ENCODE assay signal across 27 cellular contexts in genomic region chr9:100227636-100228035, GRCh38.
DNase-seq lines count a peak whose midpoint lies in the region; ATAC-seq, FAIRE-seq and TF ChIP-seq lines count a peak whose summit lies in the region.
"Had no signal": no experiment of that assay in that cellular context is flagged by ENCODE, and none has a peak within 500 bp of the region (broad histone marks: within the 10 kb centered on the region; RNA-seq: fewer than 3 reads in every experiment).

No MANE protein-coding gene starts in this region.

- dilution Hi-C loops in IMR-90 (cut with HindIII; ENCODE audit: low sequenced_read_pairs, unreplicated experiment) = no loop called here

- no peaks in the 10 kb centered on the region for H4K20me1 ChIP-seq in IMR-90 (ENCODE audit: insufficient read depth, low read length)
- no peaks in the 10 kb centered on the region; the same call in 1 of the 2 replicates for H4K20me1 ChIP-seq in HepG2 (ENCODE audit: insufficient read depth, low read length)
- H4K20me1 ChIP-seq: BLaER1 had no signal

- DNase-seq in H54 (ENCODE audit: insufficient read length, low spot score) = no peak
- DNase-seq in IMR-90 = no peak
- DNase-seq in amniotic epithelial cell (ENCODE audit: low read depth) = peak; percentile 31
- DNase-seq in HepG2 (ENCODE audit: low spot score) = no peak
- DNase-seq in vagina (ENCODE audit: extremely low spot score in 2 of 2) = no peak
- no peak for DNase-seq in EL
- DNase-seq in stimulated activated naive CD8-positive, alpha-beta T cell treated with anti-CD3 and anti-CD28 coated beads, Interleukin-15, Interleukin-2, amounts not matched to agents 100 U/mL and 50 U/mL, for 24 hours = no peak
- DNase-seq: 8988T; ACHN; BE2C; C1 segment of cervical spinal cord; CD4-positive, alpha-beta memory T cell; CD4-positive, CD25-positive, alpha-beta regulatory T cell; CD8-positive, alpha-beta memory T cell; COR-L47; DMS 273 treated with DMSO at 0.1 percent for 48 hours; DMS153; DMS53; DMS79; DND-41; GF-D8 had no signal

- no peaks in the 10 kb centered on the region for H3K9me3 ChIP-seq in IMR-90 (ENCODE audit: control insufficient read depth, insufficient read depth, low read length)
- H3K9me3 ChIP-seq in HepG2 (ENCODE audit: low read length) = no peaks in the 10 kb centered on the region
- no peaks in the 10 kb centered on the region for H3K9me3 ChIP-seq in vagina
- H3K9me3 ChIP-seq: BE2C had no signal

- TF ChIP-seq EP300 in HepG2 (IDR thresholded peaks at IDR 0.05; ENCODE audit: low read depth in 2 of 2, low read length in 2 of 2) (no peak), HepG2 (CRISPR knock-in tag; IDR thresholded peaks at IDR 0.05; ENCODE audit: borderline replicate concordance) (no peak)

- no peak overlapping the region for H2AK5ac ChIP-seq in IMR-90 (ENCODE audit: low read depth, low read length)

- no TSS peak for BruUV-seq in IMR-90 (replicated peaks; lab: Mats Ljungman, UMichigan)
- no TSS peak for BruUV-seq in HepG2 (replicated peaks; lab: Mats Ljungman, UMichigan)

- POLR2A ChIA-PET in IMR-90 (lab: Charles Lee; ENCODE audit: unreplicated experiment) = no interaction called here
- POLR2A ChIA-PET in HepG2 (lab: Yijun Ruan, JAX) = no interaction called here

- no peak for TF ChIP-seq POLR2A in H54 (IDR thresholded peaks at IDR 0.05; ENCODE audit: low read depth, low read length)
- no peak for TF ChIP-seq POLR2A in IMR-90 (IDR thresholded peaks at IDR 0.05; ENCODE audit: low read depth, low read length)
- TF ChIP-seq POLR2A in HepG2 (IDR thresholded peaks at IDR 0.05; ENCODE audit: insufficient read depth in 1 of 2, low read depth in 2 of 2, low read length in 2 of 2) = no peak
- no peak for TF ChIP-seq POLR2A in vagina (IDR thresholded peaks at IDR 0.05)

- H3K4me1 ChIP-seq in IMR-90 (ENCODE audit: control insufficient read depth, insufficient read depth, low read length) (no peaks in the 10 kb centered on the region), HepG2 (ENCODE audit: insufficient read depth, low read length) (no peaks in the 10 kb centered on the region; the same call in 1 of the 2 replicates), vagina (no peaks in the 10 kb centered on the region)
- H3K4me1 ChIP-seq: BE2C, BLaER1 had no signal

- no peak overlapping the region for H2AFZ ChIP-seq in IMR-90 (replicated peaks; ENCODE audit: low read length, poor library complexity)
- H2AFZ ChIP-seq in HepG2 (ENCODE audit: low read length) = no peak overlapping the region

- H3K4ac ChIP-seq in IMR-90 (ENCODE audit: low read depth, low read length) = no peak overlapping the region

- FAIRE-seq in H54 (lab: Jason Lieb, UNC) = peak; percentile 78
- FAIRE-seq in HepG2 (lab: Jason Lieb, UNC) = no peak
- FAIRE-seq: A204.1, G401.6, GM12891, GM19239 had no signal

- no peaks in the 10 kb centered on the region for H3K79me1 ChIP-seq in IMR-90 (ENCODE audit: low read depth in 1 of 2, low read length in 2 of 2)

- H2BK15ac ChIP-seq in IMR-90 (ENCODE audit: low read depth, low read length) = no peak overlapping the region

- H2AK9ac ChIP-seq in IMR-90 (replicated peaks; ENCODE audit: low read depth, low read length, poor library complexity) = no peak overlapping the region

- H3K27me3 ChIP-seq in IMR-90 (ENCODE audit: control insufficient read depth, insufficient read depth, low read length) (no peaks in the 10 kb centered on the region), HepG2 (ENCODE audit: control insufficient read depth in 1 of 2, insufficient read depth in 2 of 2, low read length in 2 of 2) (no peaks in the 10 kb centered on the region), vagina (no peaks in the 10 kb centered on the region)
- H3K27me3 ChIP-seq: BE2C, BLaER1 had no signal

- peaks cover 2% of the 10 kb centered on the region; the same call in 1 of the 2 replicates for H3K9me1 ChIP-seq in IMR-90 (ENCODE audit: insufficient read depth, low read length)

- H2BK20ac ChIP-seq in IMR-90 (ENCODE audit: low read depth, low read length) = no peak overlapping the region

- in situ Hi-C loops in IMR-90 (cut with MboI; ENCODE audit: low sequenced_read_pairs) (loop anchor here (10.0 kb wide), 1 partner anchor 203 kb away; no protein-coding TSS in a partner anchor), HepG2 (cut with HindIII; ENCODE audit: extremely low pct_ligation_motif_present, low pct_unique_long_range_greater_than_20kb) (no loop called here)

- no peak overlapping the region for H3K18ac ChIP-seq in IMR-90 (ENCODE audit: low read depth, low read length)

- CTCF ChIA-PET in IMR-90 (lab: Yijun Ruan, JAX) = interaction anchor here (0.7 kb wide), 1 partner anchor 917 kb away, joined by 3 read pairs; no protein-coding TSS in a partner anchor
- CTCF ChIA-PET in HepG2 (lab: Yijun Ruan, JAX; ENCODE audit: low intra/inter-chr PET ratio, low total read pairs) = no interaction called here

- ATAC-seq in IMR-90 (ENCODE audit: low read depth) = no peak
- ATAC-seq in HepG2 = no peak
- no peak for ATAC-seq in GM19455 (IDR thresholded peaks at IDR 0.05; ENCODE audit: unreplicated experiment)
- no peak for ATAC-seq in stimulated activated naive CD8-positive, alpha-beta T cell treated with anti-CD3 and anti-CD28 coated beads, Interleukin-15, Interleukin-2, amounts not matched to agents 100 U/mL and 50 U/mL, for 24 hours

- no peak overlapping the region for H4K8ac ChIP-seq in IMR-90 (ENCODE audit: low read depth in 2 of 2, low read length in 2 of 2)

- 94% methylated on average over 2 of the region's 2 CpGs; no CpG with 5 or more reads in 1 of the 2 experiments for WGBS in IMR-90 (ENCODE audit: extremely low coverage in 2 of 2, insufficient read length in 1 of 2), 2 experiments
- 90% methylated on average over 2 of the region's 2 CpGs for WGBS in HepG2 (ENCODE audit: low lambda C conversion rate)

- TF ChIP-seq CTCF in IMR-90 (conservative IDR thresholded peaks at IDR 0.05; ENCODE audit: low read depth, low read length) = no peak
- TF ChIP-seq CTCF in HepG2 (CRISPR knock-in tag; IDR thresholded peaks at IDR 0.05) = no peak
- no peak for TF ChIP-seq CTCF in vagina (IDR thresholded peaks at IDR 0.05)

- intact Hi-C loops in IMR-90 (cut with micrococcal nuclease) = no loop called here
- intact Hi-C loops in HepG2 (cut with micrococcal nuclease; ENCODE audit: unreplicated experiment) = no loop called here
- intact Hi-C loops in vagina (cut with DNase I) = no loop called here

- H3K9ac ChIP-seq in IMR-90 (ENCODE audit: low read depth, low read length) = no peak overlapping the region
- no peak overlapping the region for H3K9ac ChIP-seq in HepG2 (ENCODE audit: insufficient read depth, low read depth, low read length)
- H3K9ac ChIP-seq: BLaER1 had no signal

- H3K36me3 ChIP-seq in IMR-90 (ENCODE audit: control insufficient read depth, insufficient read depth, low read length) (peaks cover 6% of the 10 kb centered on the region; the same call in 1 of the 2 replicates), HepG2 (replicated peaks in 1 of 2; ENCODE audit: control insufficient read depth in 1 of 2, insufficient read depth in 2 of 2, low read length in 2 of 2) (peaks cover 0 to 14% of the 10 kb centered on the region in 2 experiments; a peak in 3 of 5 replicates), vagina (peaks cover 0 to 10% of the 10 kb centered on the region in 2 donors)

- H2BK120ac ChIP-seq in IMR-90 (ENCODE audit: low read depth, low read length) = no peak overlapping the region

- H4K5ac ChIP-seq in IMR-90 (ENCODE audit: low read depth, low read length) = no peak overlapping the region

- H3K79me2 ChIP-seq in HepG2 (ENCODE audit: insufficient read depth, low read length) = no peaks in the 10 kb centered on the region

- H3K4me2 ChIP-seq in IMR-90 (ENCODE audit: low read depth, low read length) (no peak overlapping the region), HepG2 (ENCODE audit: low read depth, low read length) (no peak overlapping the region)
- H3K4me2 ChIP-seq: BLaER1 had no signal

- no peak overlapping the region for H3K56ac ChIP-seq in IMR-90 (ENCODE audit: extremely low read depth, insufficient read depth, low read length)

- H2BK5ac ChIP-seq in IMR-90 (ENCODE audit: low read depth, low read length, poor library complexity, severe bottlenecking) = no peak overlapping the region

- H3K27ac ChIP-seq in IMR-90 (ENCODE audit: insufficient read depth, low read length) (no peak overlapping the region), HepG2 (ENCODE audit: extremely low read length, insufficient read depth, low read length) (no peak overlapping the region), vagina (no peak overlapping the region)
- H3K27ac ChIP-seq: BLaER1 had no signal

- TF ChIP-seq RAD21 in IMR-90 (IDR thresholded peaks at IDR 0.05; ENCODE audit: low read length) (no peak), HepG2 (CRISPR knock-in tag; IDR thresholded peaks at IDR 0.05) (no peak)

- no peak overlapping the region for H4K91ac ChIP-seq in IMR-90 (ENCODE audit: insufficient read depth, low read depth, low read length)

- H3K23ac ChIP-seq in IMR-90 (ENCODE audit: low read depth, low read length) = no peak overlapping the region

- no peak overlapping the region for H3K14ac ChIP-seq in IMR-90 (replicated peaks; ENCODE audit: low read depth, low read length)

- H3K4me3 ChIP-seq in IMR-90 (ENCODE audit: insufficient read depth, low read depth, low read length) (no peak overlapping the region), HepG2 (replicated peaks in 1 of 3; ENCODE audit: insufficient read depth in 1 of 3, low read depth in 2 of 3, low read length in 3 of 3) (no peak overlapping the region), vagina (no peak overlapping the region)
- H3K4me3 ChIP-seq: BLaER1 had no signal

TF ChIP-seq in IMR-90, 13 proteins besides CTCF, POLR2A, EP300 and RAD21 (continues in another document):
- TF ChIP-seq MXI1 (IDR thresholded peaks at IDR 0.05; ENCODE audit: borderline replicate concordance, low read depth, low read length) (no peak), CHD1 (IDR thresholded peaks at IDR 0.05; ENCODE audit: low read depth, low read length) (no peak)
- TF ChIP-seq, protein P1, sequence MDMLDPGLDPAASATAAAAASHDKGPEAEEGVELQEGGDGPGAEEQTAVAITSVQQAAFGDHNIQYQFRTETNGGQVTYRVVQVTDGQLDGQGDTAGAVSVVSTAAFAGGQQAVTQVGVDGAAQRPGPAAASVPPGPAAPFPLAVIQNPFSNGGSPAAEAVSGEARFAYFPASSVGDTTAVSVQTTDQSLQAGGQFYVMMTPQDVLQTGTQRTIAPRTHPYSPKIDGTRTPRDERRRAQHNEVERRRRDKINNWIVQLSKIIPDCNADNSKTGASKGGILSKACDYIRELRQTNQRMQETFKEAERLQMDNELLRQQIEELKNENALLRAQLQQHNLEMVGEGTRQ (IDR thresholded peaks at IDR 0.05; ENCODE audit: low read depth, low read length) = no peak

TF ChIP-seq in HepG2, 621 proteins besides CTCF, POLR2A, EP300 and RAD21 (continues in another document):
- no peak for TF ChIP-seq ISX (CRISPR knock-in tag; conservative IDR thresholded peaks at IDR 0.05)
- TF ChIP-seq CEBPB (IDR thresholded peaks at IDR 0.05; ENCODE audit: borderline replicate concordance, low read depth, low read length) = 0 out of 2 replicates have a peak, but pooled peaks have one; percentile 24
